26 cellular contexts compared by ENCODE assay signal in genomic region chr19:2809387-2810140, GRCh38. TPM values are rescaled to one million over a fixed set of nuclear protein-coding genes. Genes with fewer than 3 reads are reported as not detected.
DNase-seq lines count a peak whose midpoint lies in the region; ATAC-seq and TF ChIP-seq lines count a peak whose summit lies in the region.
"Had no signal": no experiment of that assay in that cellular context is flagged by ENCODE, and none has a peak within 500 bp of the region (broad histone marks: within the 10 kb centered on the region; RNA-seq: fewer than 3 reads in every experiment).

No MANE protein-coding gene starts in this region.

- CTCF ChIA-PET in HEK293 (lab: Yijun Ruan, JAX) = no interaction called here

- no peaks in the 10 kb centered on the region for H3K4me1 ChIP-seq in right cardiac atrium (ENCODE audit: control insufficient read depth, insufficient read depth, low read length)
- no peaks in the 10 kb centered on the region for H3K4me1 ChIP-seq in left ventricle myocardium inferior
- no peaks in the 10 kb centered on the region for H3K4me1 ChIP-seq in HEK293 (ENCODE audit: control insufficient read depth, insufficient read depth, low read length)

- H3K4me3 ChIP-seq in right cardiac atrium (ENCODE audit: low read length) = no peak overlapping the region
- H3K4me3 ChIP-seq in left ventricle myocardium inferior = no peak overlapping the region
- no peak overlapping the region for H3K4me3 ChIP-seq in HEK293 (ENCODE audit: low read depth, low read length)

- H3K9me3 ChIP-seq in right cardiac atrium (ENCODE audit: control insufficient read depth, low read length) = no peaks in the 10 kb centered on the region
- no peaks in the 10 kb centered on the region for H3K9me3 ChIP-seq in left ventricle myocardium inferior (replicated peaks)
- no peaks in the 10 kb centered on the region for H3K9me3 ChIP-seq in HEK293 (ENCODE audit: control insufficient read depth, insufficient read depth, low read depth, low read length)

- 91% methylated on average over 37 of the region's 37 CpGs for whole genome bisulfite sequencing in right cardiac atrium

- POLR2A ChIA-PET in HEK293 (lab: Yijun Ruan, JAX) = interaction anchor here (0.5 to 1.1 kb wide), 2 partner anchors 140 to 395 kb away, joined by 4 to 7 read pairs; no protein-coding TSS in a partner anchor

- intact Hi-C loops in right cardiac atrium (cut with DNase I) (no loop called here), left ventricle myocardium inferior (cut with micrococcal nuclease) (no loop called here)

- H3K27ac Mint-ChIP-seq in endothelial cell (ENCODE audit: unreplicated experiment) = no peak overlapping the region
- H3K27ac Mint-ChIP-seq in stimulated activated naive B cell treated with anti-CD40 and anti-IgM and Interleukin-4, amounts not matched to agents 10 μg/mL and 1 μg/mL and 100 μg/mL, for 72 hours = peak overlapping the region; percentile 42
- H3K27ac Mint-ChIP-seq: CD8-positive, alpha-beta memory T cell; IgD-negative memory B cell had no signal

- H3K36me3 Mint-ChIP-seq in endothelial cell (ENCODE audit: low read depth, unreplicated experiment) = peaks cover 8% of the 10 kb centered on the region
- peaks cover 46 to 48% of the 10 kb centered on the region in 2 donors for H3K36me3 Mint-ChIP-seq in stimulated activated naive B cell treated with anti-CD40 and anti-IgM and Interleukin-4, amounts not matched to agents 10 μg/mL and 1 μg/mL and 100 μg/mL, for 72 hours
- H3K36me3 Mint-ChIP-seq: IgD-negative memory B cell had no signal

- H3K9me3 Mint-ChIP-seq in endothelial cell (ENCODE audit: unreplicated experiment) = no peaks in the 10 kb centered on the region
- H3K9me3 Mint-ChIP-seq in stimulated activated naive B cell treated with anti-CD40 and anti-IgM and Interleukin-4, amounts not matched to agents 10 μg/mL and 1 μg/mL and 100 μg/mL, for 72 hours = no peaks in the 10 kb centered on the region
- H3K9me3 Mint-ChIP-seq: CD8-positive, alpha-beta memory T cell; IgD-negative memory B cell had no signal

- DNase-seq in right cardiac atrium = peak in 2 of 3 donors; percentile 31 to 48
- no peak for DNase-seq in left ventricle myocardium inferior
- no peak for DNase-seq in endothelial cell (ENCODE audit: low spot score)
- no peak for DNase-seq in stimulated activated naive B cell treated with anti-CD40 and anti-IgM and Interleukin-4, amounts not matched to agents 10 μg/mL and 1 μg/mL and 100 μg/mL, for 72 hours
- DNase-seq in HuH-7 (ENCODE audit: low spot score) = no peak
- DNase-seq in T1000 (lab: John Stamatoyannopoulos, UW) = no peak
- DNase-seq: 8988T; CD8-positive, alpha-beta memory T cell; DMS53; GDM1; GOT3; HCEC 1CT; Karpas-422; MV-4-11; NCI-H1105 treated with DMSO at 0.1 percent for 48 hours; NCI-H2081 treated with DMSO at 0.1 percent for 48 hours; NCI-H2171 treated with DMSO at 0.1 percent for 48 hours; NCI-H524 treated with DMSO at 0.1 percent for 48 hours; NCI-H82; OCI-M1; Right ventricle myocardium superior; SW 1271 had no signal

- TF ChIP-seq CTCF in left ventricle myocardium inferior (IDR thresholded peaks at IDR 0.05; ENCODE audit: borderline replicate concordance) (no peak), HEK293 (tag by site-specific recombination; IDR thresholded peaks at IDR 0.05) (no peak), endothelial cell (IDR thresholded peaks at IDR 0.05; ENCODE audit: unreplicated experiment) (no peak)

- H3K27ac ChIP-seq in right cardiac atrium (ENCODE audit: low read length) (no peak overlapping the region), left ventricle myocardium inferior (replicated peaks) (no peak overlapping the region), HEK293 (ENCODE audit: extremely low read depth, low read depth, low read length) (no peak overlapping the region)
- H3K27ac ChIP-seq: C4-2B had no signal

- H3K4me3 Mint-ChIP-seq in endothelial cell (ENCODE audit: unreplicated experiment) = peak overlapping the region; percentile 81
- no peak overlapping the region for H3K4me3 Mint-ChIP-seq in stimulated activated naive B cell treated with anti-CD40 and anti-IgM and Interleukin-4, amounts not matched to agents 10 μg/mL and 1 μg/mL and 100 μg/mL, for 72 hours
- H3K4me3 Mint-ChIP-seq: CD8-positive, alpha-beta memory T cell; IgD-negative memory B cell had no signal

- no peak for ATAC-seq in right cardiac atrium
- no peak for ATAC-seq in stimulated activated naive B cell treated with anti-CD40 and anti-IgM and Interleukin-4, amounts not matched to agents 10 μg/mL and 1 μg/mL and 100 μg/mL, for 72 hours (replicated peaks)
- no peak for ATAC-seq in HG03442 (IDR thresholded peaks at IDR 0.05; ENCODE audit: unreplicated experiment)

- no peaks in the 10 kb centered on the region for H3K27me3 ChIP-seq in right cardiac atrium (ENCODE audit: control insufficient read depth, insufficient read depth)
- H3K27me3 ChIP-seq in left ventricle myocardium inferior (ENCODE audit: low read depth) = no peaks in the 10 kb centered on the region

- H3K36me3 ChIP-seq in left ventricle myocardium inferior (peaks cover 74% of the 10 kb centered on the region), HEK293 (ENCODE audit: control insufficient read depth in 2 of 2, insufficient read depth in 1 of 2, low read length in 2 of 2) (peaks cover 0 to 97% of the 10 kb centered on the region in 2 experiments; a peak in 1 of 3 replicates)

- H3K4me1 Mint-ChIP-seq in endothelial cell (ENCODE audit: unreplicated experiment) = no peaks in the 10 kb centered on the region
- no peaks in the 10 kb centered on the region for H3K4me1 Mint-ChIP-seq in stimulated activated naive B cell treated with anti-CD40 and anti-IgM and Interleukin-4, amounts not matched to agents 10 μg/mL and 1 μg/mL and 100 μg/mL, for 72 hours
- H3K4me1 Mint-ChIP-seq: CD8-positive, alpha-beta memory T cell; IgD-negative memory B cell had no signal

- H3K27me3 Mint-ChIP-seq in endothelial cell (ENCODE audit: unreplicated experiment) = peaks cover 4% of the 10 kb centered on the region
- H3K27me3 Mint-ChIP-seq in stimulated activated naive B cell treated with anti-CD40 and anti-IgM and Interleukin-4, amounts not matched to agents 10 μg/mL and 1 μg/mL and 100 μg/mL, for 72 hours = no peaks in the 10 kb centered on the region
- H3K27me3 Mint-ChIP-seq: CD8-positive, alpha-beta memory T cell; IgD-negative memory B cell had no signal

TF ChIP-seq in HEK293, 187 proteins besides CTCF, POLR2A, EP300 and RAD21 (continues in another document):
- TF ChIP-seq ZNF133 (tag by site-specific recombination; IDR thresholded peaks at IDR 0.05) = no peak
- TF ChIP-seq REPIN1 (tag by site-specific recombination; IDR thresholded peaks at IDR 0.05; ENCODE audit: low read depth) = no peak
- no peak for TF ChIP-seq ZNF311 (tag by site-specific recombination; IDR thresholded peaks at IDR 0.05; ENCODE audit: borderline replicate concordance)
- no peak for TF ChIP-seq BCL6B (tag by site-specific recombination; IDR thresholded peaks at IDR 0.05)
- no peak for TF ChIP-seq ZSCAN23 (tag by site-specific recombination; IDR thresholded peaks at IDR 0.05)
- TF ChIP-seq ZNF837 (tag by site-specific recombination; IDR thresholded peaks at IDR 0.05) = no peak
- TF ChIP-seq SP7 (tag by site-specific recombination; IDR thresholded peaks at IDR 0.05) = no peak
- TF ChIP-seq ZNF202 (tag by site-specific recombination; IDR thresholded peaks at IDR 0.05; ENCODE audit: borderline replicate concordance) = no peak
- TF ChIP-seq ZNF112 (tag by site-specific recombination; IDR thresholded peaks at IDR 0.05) = no peak
- no peak for TF ChIP-seq ZNF391 (tag by site-specific recombination; IDR thresholded peaks at IDR 0.05; ENCODE audit: borderline replicate concordance, low read depth)
- TF ChIP-seq SCRT2 (tag by site-specific recombination; IDR thresholded peaks at IDR 0.05) = 0 out of 2 replicates have a peak, but pooled peaks have one; percentile 19

RNA-seq across cellular contexts. Expression of gene ZNF554, which starts 10.1 kb away (rescaled TPM):
- total RNA-seq in right cardiac atrium (1 to 10 TPM; 4.7 to 6.7 (median 6.3) TPM), left ventricle myocardium inferior (4.2 TPM), endothelial cell (ENCODE audit: unreplicated experiment) (9.0 TPM)
- 4.7 TPM for polyA plus RNA-seq in right cardiac atrium

RNA-seq across cellular contexts. Expression of gene THOP1, which starts 24.3 kb away (rescaled TPM):
- total RNA-seq in right cardiac atrium (10 to 100 TPM; 41.4 to 69.4 (median 54.1) TPM), left ventricle myocardium inferior (60.9 TPM), endothelial cell (ENCODE audit: unreplicated experiment) (56.8 TPM)
- 64.0 TPM for polyA plus RNA-seq in right cardiac atrium

RNA-seq across cellular contexts. Expression of gene SGTA, which starts 26.5 kb away (rescaled TPM):
- total RNA-seq in right cardiac atrium (10 to 100 TPM; 53.6 to 84.2 (median 64.6) TPM), left ventricle myocardium inferior (72.6 TPM), endothelial cell (ENCODE audit: unreplicated experiment) (60.4 TPM)
- 86.5 TPM for polyA plus RNA-seq in right cardiac atrium

RNA-seq across cellular contexts. Expression of gene ZNF555, which starts 31.7 kb away (rescaled TPM):
- total RNA-seq in right cardiac atrium = 10 to 100 TPM in 2 of 4 donors, 1 to 10 TPM in 2; 8.8 to 15.7 (median 9.6) TPM
- polyA plus RNA-seq in right cardiac atrium = 3.4 TPM
- total RNA-seq in left ventricle myocardium inferior = 8.9 TPM
- total RNA-seq in endothelial cell (ENCODE audit: unreplicated experiment) = 13.9 TPM

RNA-seq across cellular contexts. Expression of gene ZNF556, which starts 57.6 kb away (rescaled TPM):
- total RNA-seq in right cardiac atrium (under 1 TPM in 1 of 4 donors, not detected in 3; 0.25 TPM), left ventricle myocardium inferior (not detected), endothelial cell (ENCODE audit: unreplicated experiment) (not detected)
- polyA plus RNA-seq in right cardiac atrium = not detected
- total RNA-seq: CD8-positive, alpha-beta memory T cell; Right ventricle myocardium superior had no signal
- polyA plus RNA-seq: CD8-positive, alpha-beta memory T cell; IgD-negative memory B cell had no signal

Comparison
In these comparisons a context has a peak if more than half of its experiments do, and no peak if none do; other contexts are left out.
1. DNase-seq: peak in right cardiac atrium (2 of 3); none in left ventricle myocardium inferior (single experiment), endothelial cell (single experiment), stimulated activated naive B cell treated with anti-CD40 and anti-IgM and Interleukin-4, amounts not matched to agents 10 μg/mL and 1 μg/mL and 100 μg/mL, for 72 hours (single experiment), HuH-7 (single experiment) and T1000 (single experiment).